ENCODE assay signal across 24 cellular contexts in the genomic region with DNA sequence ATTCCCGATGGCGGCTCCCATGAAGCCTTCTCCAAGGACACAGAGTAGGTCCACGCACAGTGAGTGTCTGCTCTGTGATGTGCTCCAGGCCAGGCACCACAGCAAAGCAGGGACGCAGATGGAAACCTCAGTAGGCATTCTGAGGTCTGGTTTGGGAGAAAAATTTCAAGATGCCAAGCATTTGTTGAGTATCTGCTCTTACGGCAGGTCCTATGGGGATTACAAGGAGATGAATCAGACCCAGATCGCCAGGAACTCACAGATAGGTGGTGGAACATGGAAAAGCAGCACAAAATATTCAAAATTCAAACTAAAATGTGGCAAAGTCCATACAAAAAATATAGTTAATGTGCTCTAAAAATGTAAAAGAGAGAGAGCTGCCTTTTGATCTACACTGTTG.
"Had no signal": no experiment of that assay in that cellular context is flagged by ENCODE, and none has a peak within 500 bp of the region (broad histone marks: within the 10 kb centered on the region; RNA-seq: fewer than 3 reads in every experiment).

No MANE protein-coding gene starts in this region.

- ATAC-seq: left ventricle myocardium superior; lower lobe of right lung; naive thymus-derived CD8-positive, alpha-beta T cell; right lobe of liver; stimulated activated naive CD8-positive, alpha-beta T cell treated with anti-CD3 and anti-CD28 coated beads, Interleukin-15, amount 100 ng/mL, for 72 hours had no signal

- H3K4me1 ChIP-seq: lower lobe of right lung, parathyroid adenoma, right lobe of liver, suprapubic skin, thyroid gland, vagina had no signal

- H3K36me3 ChIP-seq: lower lobe of right lung, right lobe of liver, suprapubic skin, thyroid gland, vagina had no signal

- H3K27ac ChIP-seq: lower lobe of right lung, parathyroid adenoma, right lobe of liver, suprapubic skin, thyroid gland, vagina had no signal

- H3K9me3 Mint-ChIP-seq: stimulated activated naive CD8-positive, alpha-beta T cell treated with anti-CD3 and anti-CD28 coated beads, Interleukin-15, amount 100 ng/mL, for 72 hours had no signal

- H3K79me2 ChIP-seq: parathyroid adenoma had no signal

- H3K9me3 ChIP-seq: lower lobe of right lung, right lobe of liver, thyroid gland, vagina had no signal

- FAIRE-seq: frontal cortex, keratinocyte had no signal

- H3K4me1 Mint-ChIP-seq: naive thymus-derived CD8-positive, alpha-beta T cell; nephron progenitor cell; stimulated activated naive CD8-positive, alpha-beta T cell treated with anti-CD3 and anti-CD28 coated beads, Interleukin-15, amount 100 ng/mL, for 72 hours had no signal

- H2AFZ ChIP-seq: parathyroid adenoma had no signal

- H3K4me2 ChIP-seq: smooth muscle cell had no signal

- H3K27ac Mint-ChIP-seq: naive thymus-derived CD8-positive, alpha-beta T cell; nephron progenitor cell; progenitor cell of endocrine pancreas; stimulated activated naive CD8-positive, alpha-beta T cell treated with anti-CD3 and anti-CD28 coated beads, Interleukin-15, amount 100 ng/mL, for 72 hours had no signal

- DNase-seq: cortex of kidney; effector CD4-positive, alpha-beta T cell; hypothalamus; left ventricle myocardium superior; lower lobe of right lung; naive thymus-derived CD8-positive, alpha-beta T cell; nephron progenitor cell; occipital lobe; right lobe of liver; stimulated activated CD4-positive, alpha-beta T cell treated with anti-CD3 and anti-CD28 coated beads, Interleukin-12 subunit alpha, Interleukin-12 subunit beta, amount 100 ng/mL, for 4 hours; stimulated activated CD4-positive, alpha-beta T cell treated with anti-CD3 and anti-CD28 coated beads, Interleukin-1b, Interleukin-23, amount 100 ng/mL, for 48 hours; stimulated activated CD4-positive, alpha-beta T cell treated with anti-CD3 and anti-CD28 coated beads, Interleukin-4, amount 100 ng/mL, for 1 hour; stimulated activated CD8-positive, alpha-beta memory T cell treated with anti-CD3 and anti-CD28 coated beads, Interleukin-4, amount 100 ng/mL, for 48 hours; stimulated activated naive CD4-positive, alpha-beta T cell; stimulated activated naive CD8-positive, alpha-beta T cell treated with anti-CD3 and anti-CD28 coated beads, Interleukin-15, amount 100 ng/mL, for 72 hours; thyroid gland; trophoblast cell had no signal

- H3K36me3 Mint-ChIP-seq: naive thymus-derived CD8-positive, alpha-beta T cell had no signal

- H3K4me3 Mint-ChIP-seq: naive thymus-derived CD8-positive, alpha-beta T cell; nephron progenitor cell; stimulated activated naive CD8-positive, alpha-beta T cell treated with anti-CD3 and anti-CD28 coated beads, Interleukin-15, amount 100 ng/mL, for 72 hours had no signal

- H3K27me3 ChIP-seq: right lobe of liver, suprapubic skin, thyroid gland, vagina had no signal

- H3K27me3 Mint-ChIP-seq: naive thymus-derived CD8-positive, alpha-beta T cell; stimulated activated naive CD8-positive, alpha-beta T cell treated with anti-CD3 and anti-CD28 coated beads, Interleukin-15, amount 100 ng/mL, for 72 hours had no signal

- H3K9ac ChIP-seq: parathyroid adenoma had no signal

- H3K4me3 ChIP-seq: lower lobe of right lung, right lobe of liver, smooth muscle cell, suprapubic skin, thyroid gland, vagina had no signal
